16 cellular contexts compared by ENCODE assay signal in the genomic region with DNA sequence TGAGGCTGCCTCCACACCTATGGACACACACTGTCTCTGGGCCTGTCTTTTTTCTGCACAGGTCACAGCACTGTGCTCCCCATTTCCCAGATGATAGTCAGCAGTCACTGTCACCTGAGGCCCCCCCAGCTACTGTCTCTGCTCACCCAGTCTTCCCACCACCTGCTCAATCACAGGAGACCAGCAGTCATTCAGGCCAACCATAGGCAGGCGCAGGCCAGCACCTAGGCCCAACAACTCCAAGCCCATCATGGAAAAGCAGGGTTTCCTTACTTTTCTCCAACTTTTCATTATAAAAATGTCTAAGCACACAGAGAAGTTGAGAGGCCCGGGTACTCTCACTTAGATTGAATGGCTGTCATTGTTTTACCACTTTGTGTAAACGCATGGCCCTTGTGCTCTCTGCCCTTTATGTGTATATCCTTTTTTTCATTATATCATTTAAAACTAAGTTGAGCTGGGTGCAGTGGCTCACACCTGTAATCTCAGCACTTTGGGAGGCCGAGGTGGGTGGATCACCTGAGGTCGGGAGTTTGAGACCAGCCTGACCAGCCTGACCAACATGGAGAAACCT. TPM values are rescaled to one million over a fixed set of nuclear protein-coding genes. Genes with fewer than 3 reads are reported as not detected.
DNase-seq lines count a peak whose midpoint lies in the region; ATAC-seq and TF ChIP-seq lines count a peak whose summit lies in the region.
"Had no signal": no experiment of that assay in that cellular context is flagged by ENCODE, and none has a peak within 500 bp of the region (broad histone marks: within the 10 kb centered on the region; RNA-seq: fewer than 3 reads in every experiment).

No MANE protein-coding gene starts in this region.

- ATAC-seq in Right ventricle myocardium inferior (no peak), HG03571 (IDR thresholded peaks at IDR 0.05; ENCODE audit: unreplicated experiment) (no peak), GM21619 (IDR thresholded peaks at IDR 0.05; ENCODE audit: unreplicated experiment) (no peak)
- ATAC-seq: K562; mucosa of descending colon; stimulated activated memory B cell treated with anti-CD40 and anti-IgM and Interleukin-4, amounts not matched to agents 10 μg/mL and 1 μg/mL and 100 μg/mL, for 72 hours had no signal

- H3K4me1 Mint-ChIP-seq in nephron: peaks cover 76% of the 10 kb centered on the region

- peaks cover 16% of the 10 kb centered on the region for H3K36me3 ChIP-seq in right atrium auricular region
- H3K36me3 ChIP-seq in uterus: no peaks in the 10 kb centered on the region
- H3K36me3 ChIP-seq: BLaER1 had no signal

- H3K4me1 ChIP-seq in right atrium auricular region (peaks cover 0 to 100% of the 10 kb centered on the region in 2 donors), uterus (peaks cover 0 to 24% of the 10 kb centered on the region in 2 donors)

- no peaks in the 10 kb centered on the region for H3K9me3 Mint-ChIP-seq in nephron
- H3K9me3 Mint-ChIP-seq: activated B cell treated with CpG ODN at 0.5 μM for 24 hours; stimulated activated memory B cell treated with anti-CD40 and anti-IgM and Interleukin-4, amounts not matched to agents 10 μg/mL and 1 μg/mL and 100 μg/mL, for 72 hours had no signal

- peaks cover 14% of the 10 kb centered on the region for H3K36me3 Mint-ChIP-seq in nephron (ENCODE audit: low read depth)
- H3K36me3 Mint-ChIP-seq: stimulated activated memory B cell treated with anti-CD40 and anti-IgM and Interleukin-4, amounts not matched to agents 10 μg/mL and 1 μg/mL and 100 μg/mL, for 72 hours had no signal

- H3K27ac ChIP-seq in right atrium auricular region: peak overlapping the region; percentile 82 to 90
- peak overlapping the region; percentile 77 to 79 for H3K27ac ChIP-seq in coronary artery
- peak overlapping the region; percentile 84 to 90 for H3K27ac ChIP-seq in uterus
- H3K27ac ChIP-seq: BLaER1 had no signal

- no peaks in the 10 kb centered on the region for H3K27me3 Mint-ChIP-seq in nephron (ENCODE audit: low read depth)

- peak overlapping the region; percentile 73 to 96 (median 95) for H3K27ac Mint-ChIP-seq in nephron
- H3K27ac Mint-ChIP-seq: activated B cell treated with CpG ODN at 0.5 μM for 24 hours; stimulated activated memory B cell treated with anti-CD40 and anti-IgM and Interleukin-4, amounts not matched to agents 10 μg/mL and 1 μg/mL and 100 μg/mL, for 72 hours had no signal

- TF ChIP-seq POLR2A in uterus (IDR thresholded peaks at IDR 0.05): no peak

- intact Hi-C loops in Right ventricle myocardium inferior (cut with DNase I): no loop called here
- intact Hi-C loops in uterus (cut with DNase I; ENCODE audit: low total_unique reads): no loop called here

- no peaks in the 10 kb centered on the region for H3K27me3 ChIP-seq in right atrium auricular region
- no peaks in the 10 kb centered on the region for H3K27me3 ChIP-seq in uterus
- H3K27me3 ChIP-seq: BLaER1, hepatocyte had no signal

- peak overlapping the region in 1 of 3 experiments; percentile 20 for H3K4me3 Mint-ChIP-seq in nephron
- H3K4me3 Mint-ChIP-seq: activated B cell treated with CpG ODN at 0.5 μM for 24 hours; stimulated activated memory B cell treated with anti-CD40 and anti-IgM and Interleukin-4, amounts not matched to agents 10 μg/mL and 1 μg/mL and 100 μg/mL, for 72 hours had no signal

- TF ChIP-seq CTCF in right atrium auricular region (IDR thresholded peaks at IDR 0.05) (no peak), coronary artery (IDR thresholded peaks at IDR 0.05) (no peak), nephron (IDR thresholded peaks at IDR 0.05; ENCODE audit: unreplicated experiment in 3 of 3) (no peak), uterus (IDR thresholded peaks at IDR 0.05) (no peak)

- H3K4me3 ChIP-seq in right atrium auricular region: no peak overlapping the region
- H3K4me3 ChIP-seq in coronary artery: no peak overlapping the region
- no peak overlapping the region for H3K4me3 ChIP-seq in uterus
- H3K4me3 ChIP-seq: BLaER1, hepatocyte, K562, mucosa of descending colon had no signal

- DNase-seq in right atrium auricular region (ENCODE audit: low spot score) (no peak), Right ventricle myocardium inferior (ENCODE audit: missing footprints) (no peak), coronary artery (ENCODE audit: low spot score) (no peak), uterus (no peak)
- no peak for DNase-seq in NK-92 treated with Interleukin-12 subunit alpha and Interleukin-12 subunit beta, amount 100 ng/mL, for 24 hours (lab: John Stamatoyannopoulos, UW)
- DNase-seq: activated B cell treated with CpG ODN at 0.5 μM for 24 hours, activated gamma-delta T cell treated with Interleukin-2 at 50 U/mL for 16 hours, mucosa of descending colon, NCI-H2171 had no signal

- H3K9me3 ChIP-seq in right atrium auricular region (no peaks in the 10 kb centered on the region), uterus (no peaks in the 10 kb centered on the region)
- H3K9me3 ChIP-seq: BLaER1, mucosa of descending colon had no signal

RNA-seq across cellular contexts. Expression of gene PXN, which starts 7.1 kb away (rescaled TPM):
- 10 to 100 TPM; 34.7 to 76.7 TPM for total RNA-seq in right atrium auricular region
- total RNA-seq in Right ventricle myocardium inferior: 63.7 TPM
- total RNA-seq in uterus: 100 to 1,000 TPM in 1 of 4 donors, 10 to 100 TPM in 3; 29.6 to 211 (median 41.2) TPM

RNA-seq across cellular contexts. Expression of gene RNU4-2, which starts 33.3 kb away (rescaled TPM):
- total RNA-seq in right atrium auricular region: not detected
- total RNA-seq in Right ventricle myocardium inferior: 12,991 TPM
- total RNA-seq in uterus: over 10,000 TPM in 1 of 4 donors, under 1 TPM in 3; under 0.01 to 24,687 (median under 0.01) TPM

RNA-seq across cellular contexts. Expression of gene RNU4-1, which starts 34.6 kb away (rescaled TPM):
- total RNA-seq in right atrium auricular region: not detected
- 1,499 TPM for total RNA-seq in Right ventricle myocardium inferior
- 1,000 to 10,000 TPM in 1 of 4 donors, under 1 TPM in 3; under 0.01 to 2,308 (median under 0.01) TPM for total RNA-seq in uterus

RNA-seq across cellular contexts. Expression of gene SIRT4, which starts 43.7 kb away (rescaled TPM):
- total RNA-seq in right atrium auricular region: 1 to 10 TPM; 3.1 to 5.6 TPM
- 9.0 TPM for total RNA-seq in Right ventricle myocardium inferior
- total RNA-seq in uterus: 1 to 10 TPM in 3 of 4 donors, not detected in 1; 1.2 to 4.1 (median 1.5) TPM

RNA-seq across cellular contexts. Expression of gene RPLP0, which starts 57.5 kb away (rescaled TPM):
- total RNA-seq in right atrium auricular region (1,000 to 10,000 TPM in 1 of 2 donors, 100 to 1,000 TPM in 1; 846 to 1,862 TPM), Right ventricle myocardium inferior (892 TPM), uterus (1,000 to 10,000 TPM; 1,775 to 3,691 (median 3,260) TPM)
